Comparison of ENCODE assay signal across 1 cellular context in the genomic region with DNA sequence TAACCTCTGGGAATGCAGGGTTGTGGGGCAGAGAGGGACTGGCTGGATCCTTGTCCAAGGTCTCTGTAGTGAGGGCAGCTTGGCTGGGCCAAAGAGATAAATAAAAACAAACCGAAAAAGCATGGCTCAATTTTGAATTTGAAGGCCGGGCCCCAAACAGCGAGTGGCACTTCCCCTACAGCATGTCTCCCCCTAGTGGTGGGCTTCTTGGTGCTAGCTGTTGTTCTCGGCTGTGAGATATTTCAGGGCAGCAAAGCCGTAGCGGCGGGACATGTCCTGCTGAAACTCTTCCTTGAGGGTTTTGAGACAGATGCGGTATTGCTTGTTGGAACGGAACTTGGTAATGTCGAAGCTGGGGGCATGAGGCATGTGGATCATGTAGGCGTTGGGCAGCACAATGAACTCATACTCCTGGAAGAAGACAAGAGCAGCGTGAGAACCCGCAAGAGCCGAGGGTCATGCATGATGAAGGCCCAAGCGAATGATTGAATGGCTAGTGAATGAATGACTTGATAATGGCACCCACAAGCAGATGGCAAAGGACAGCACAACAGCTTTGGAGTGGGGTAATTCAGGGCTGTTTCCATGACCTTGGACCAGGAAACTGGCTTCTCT.
TF ChIP-seq lines count a peak whose summit lies in the region.

No MANE protein-coding gene starts in this region.

TF ChIP-seq in HepG2, 621 proteins besides CTCF, POLR2A, EP300 and RAD21 (continued from another document):
- TF ChIP-seq, protein P1, sequence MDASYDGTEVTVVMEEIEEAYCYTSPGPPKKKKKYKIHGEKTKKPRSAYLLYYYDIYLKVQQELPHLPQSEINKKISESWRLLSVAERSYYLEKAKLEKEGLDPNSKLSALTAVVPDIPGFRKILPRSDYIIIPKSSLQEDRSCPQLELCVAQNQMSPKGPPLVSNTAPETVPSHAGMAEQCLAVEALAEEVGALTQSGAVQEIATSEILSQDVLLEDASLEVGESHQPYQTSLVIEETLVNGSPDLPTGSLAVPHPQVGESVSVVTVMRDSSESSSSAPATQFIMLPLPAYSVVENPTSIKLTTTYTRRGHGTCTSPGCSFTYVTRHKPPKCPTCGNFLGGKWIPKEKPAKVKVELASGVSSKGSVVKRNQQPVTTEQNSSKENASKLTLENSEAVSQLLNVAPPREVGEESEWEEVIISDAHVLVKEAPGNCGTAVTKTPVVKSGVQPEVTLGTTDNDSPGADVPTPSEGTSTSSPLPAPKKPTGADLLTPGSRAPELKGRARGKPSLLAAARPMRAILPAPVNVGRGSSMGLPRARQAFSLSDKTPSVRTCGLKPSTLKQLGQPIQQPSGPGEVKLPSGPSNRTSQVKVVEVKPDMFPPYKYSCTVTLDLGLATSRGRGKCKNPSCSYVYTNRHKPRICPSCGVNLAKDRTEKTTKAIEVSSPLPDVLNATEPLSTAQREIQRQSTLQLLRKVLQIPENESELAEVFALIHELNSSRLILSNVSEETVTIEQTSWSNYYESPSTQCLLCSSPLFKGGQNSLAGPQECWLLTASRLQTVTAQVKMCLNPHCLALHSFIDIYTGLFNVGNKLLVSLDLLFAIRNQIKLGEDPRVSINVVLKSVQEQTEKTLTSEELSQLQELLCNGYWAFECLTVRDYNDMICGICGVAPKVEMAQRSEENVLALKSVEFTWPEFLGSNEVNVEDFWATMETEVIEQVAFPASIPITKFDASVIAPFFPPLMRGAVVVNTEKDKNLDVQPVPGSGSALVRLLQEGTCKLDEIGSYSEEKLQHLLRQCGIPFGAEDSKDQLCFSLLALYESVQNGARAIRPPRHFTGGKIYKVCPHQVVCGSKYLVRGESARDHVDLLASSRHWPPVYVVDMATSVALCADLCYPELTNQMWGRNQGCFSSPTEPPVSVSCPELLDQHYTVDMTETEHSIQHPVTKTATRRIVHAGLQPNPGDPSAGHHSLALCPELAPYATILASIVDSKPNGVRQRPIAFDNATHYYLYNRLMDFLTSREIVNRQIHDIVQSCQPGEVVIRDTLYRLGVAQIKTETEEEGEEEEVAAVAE (CRISPR knock-in tag; IDR thresholded peaks at IDR 0.05; ENCODE audit: borderline replicate concordance) = no peak
- no peak for TF ChIP-seq HNRNPK (IDR thresholded peaks at IDR 0.05; ENCODE audit: low read depth, low read length, poor library complexity, severe bottlenecking)
- TF ChIP-seq FOXK1 (CRISPR knock-in tag; IDR thresholded peaks at IDR 0.05; ENCODE audit: borderline replicate concordance, low read depth) = no peak
